18 cellular contexts compared by ENCODE assay signal in genomic region chr15:73522011-73522410, GRCh38.
DNase-seq lines count a peak whose midpoint lies in the region; ATAC-seq, FAIRE-seq and TF ChIP-seq lines count a peak whose summit lies in the region.
"Had no signal": no experiment of that assay in that cellular context is flagged by ENCODE, and none has a peak within 500 bp of the region (broad histone marks: within the 10 kb centered on the region; RNA-seq: fewer than 3 reads in every experiment).

No MANE protein-coding gene starts in this region.

- in situ Hi-C loops in mammary epithelial cell (cut with MboI; ENCODE audit: low sequenced_read_pairs in 2 of 2): no loop called here

- H3K27me3 ChIP-seq in mammary epithelial cell (ENCODE audit: insufficient read depth, low read length): no peaks in the 10 kb centered on the region
- no peaks in the 10 kb centered on the region for H3K27me3 ChIP-seq in breast epithelium
- H3K27me3 ChIP-seq in bronchial epithelial cell (ENCODE audit: control insufficient read depth, insufficient read depth, low read length): no peaks in the 10 kb centered on the region
- no peaks in the 10 kb centered on the region for H3K27me3 ChIP-seq in tibial nerve
- no peaks in the 10 kb centered on the region for H3K27me3 ChIP-seq in upper lobe of left lung
- H3K27me3 ChIP-seq: BLaER1 treated with 17β-estradiol and CSF1 and Interleukin-3, amounts not matched to agents 10 nM and 100 nM had no signal

- no peaks in the 10 kb centered on the region for H3K9me3 ChIP-seq in mammary epithelial cell (replicated peaks; ENCODE audit: insufficient read depth, low read length)
- no peaks in the 10 kb centered on the region for H3K9me3 ChIP-seq in breast epithelium
- H3K9me3 ChIP-seq in kidney (ENCODE audit: control insufficient read depth in 1 of 2, low read length in 2 of 2): peaks cover 0 to 2% of the 10 kb centered on the region in 2 donors
- H3K9me3 ChIP-seq in tibial nerve: no peaks in the 10 kb centered on the region
- H3K9me3 ChIP-seq in upper lobe of left lung: no peaks in the 10 kb centered on the region

- H3K4me3 ChIP-seq in mammary epithelial cell (replicated peaks in 1 of 3; ENCODE audit: insufficient read depth in 1 of 3, low read depth in 2 of 3, low read length in 3 of 3) (no peak overlapping the region), breast epithelium (no peak overlapping the region), bronchial epithelial cell (ENCODE audit: low read depth, low read length) (no peak overlapping the region), kidney (ENCODE audit: low read length in 2 of 2) (no peak overlapping the region), tibial nerve (no peak overlapping the region), upper lobe of left lung (no peak overlapping the region)
- H3K4me3 ChIP-seq: BLaER1 treated with 17β-estradiol and CSF1 and Interleukin-3, amounts not matched to agents 10 nM and 100 nM; GM12878 had no signal

- H3K4me2 ChIP-seq in mammary epithelial cell (ENCODE audit: insufficient read depth, low read depth, low read length): no peak overlapping the region
- H3K4me2 ChIP-seq: BLaER1 treated with 17β-estradiol and CSF1 and Interleukin-3, amounts not matched to agents 10 nM and 100 nM had no signal

- H2AFZ ChIP-seq in mammary epithelial cell (ENCODE audit: low read depth, low read length): peak overlapping the region; percentile 7

- peaks cover 4% of the 10 kb centered on the region for H3K4me1 ChIP-seq in mammary epithelial cell (ENCODE audit: insufficient read depth, low read length)
- no peaks in the 10 kb centered on the region for H3K4me1 ChIP-seq in breast epithelium
- no peaks in the 10 kb centered on the region for H3K4me1 ChIP-seq in kidney (ENCODE audit: control insufficient read depth in 1 of 2, insufficient read depth in 1 of 2, low read depth in 1 of 2, low read length in 2 of 2)
- no peaks in the 10 kb centered on the region for H3K4me1 ChIP-seq in tibial nerve
- H3K4me1 ChIP-seq in upper lobe of left lung: no peaks in the 10 kb centered on the region

- no peak for TF ChIP-seq POLR2A in breast epithelium (IDR thresholded peaks at IDR 0.05)
- TF ChIP-seq POLR2A in tibial nerve (IDR thresholded peaks at IDR 0.05): no peak
- TF ChIP-seq POLR2A in upper lobe of left lung (IDR thresholded peaks at IDR 0.05): no peak

- ATAC-seq in esophagus mucosa (peak; percentile 48), upper lobe of left lung (ENCODE audit: low FRiP score in 2 of 2) (no peak)
- ATAC-seq: CD8-positive, alpha-beta T cell; GM12878 had no signal

- TF ChIP-seq EP300 in tibial nerve (IDR thresholded peaks at IDR 0.05) (no peak), upper lobe of left lung (IDR thresholded peaks at IDR 0.05) (no peak)

- FAIRE-seq in bronchial epithelial cell (lab: Jason Lieb, UNC) (no peak), kidney (lab: Jason Lieb, UNC) (no peak)
- FAIRE-seq: GM12878, HTR-8/SVneo had no signal

- H3K9ac ChIP-seq in mammary epithelial cell (ENCODE audit: insufficient read depth, low read length): no peak overlapping the region
- no peak overlapping the region for H3K9ac ChIP-seq in kidney (ENCODE audit: low read length in 2 of 2)

- intact Hi-C loops in mammary epithelial cell (cut with micrococcal nuclease): no loop called here
- intact Hi-C loops in breast epithelium (cut with DNase I; ENCODE audit: low total_unique reads): no loop called here
- intact Hi-C loops in kidney (cut with DNase I): no loop called here

- TF ChIP-seq CTCF in mammary epithelial cell (conservative IDR thresholded peaks at IDR 0.05 in 1 of 2, IDR thresholded peaks at IDR 0.05 in 1 of 2; ENCODE audit: extremely low read depth in 1 of 2, insufficient read depth in 1 of 2, low read depth in 1 of 2, low read length in 2 of 2) (no peak), breast epithelium (IDR thresholded peaks at IDR 0.05) (no peak), bronchial epithelial cell (IDR thresholded peaks at IDR 0.05; ENCODE audit: insufficient read depth, low read length, severe bottlenecking) (no peak), kidney (IDR thresholded peaks at IDR 0.05; ENCODE audit: borderline replicate concordance, extremely low read depth, insufficient read depth) (no peak), tibial nerve (IDR thresholded peaks at IDR 0.05) (no peak), upper lobe of left lung (IDR thresholded peaks at IDR 0.05) (no peak)

- H3K27ac ChIP-seq in mammary epithelial cell (ENCODE audit: insufficient read depth, low read depth, low read length) (no peak overlapping the region), breast epithelium (no peak overlapping the region), kidney (ENCODE audit: low read depth in 2 of 2, low read length in 2 of 2) (no peak overlapping the region), tibial nerve (no peak overlapping the region), upper lobe of left lung (no peak overlapping the region)
- H3K27ac ChIP-seq: BLaER1 treated with 17β-estradiol and CSF1 and Interleukin-3, amounts not matched to agents 10 nM and 100 nM had no signal

- WGBS in mammary epithelial cell (ENCODE audit: low coverage, missing lambda C conversion rate): 50% methylated on average over 1 of the region's 1 CpG
- WGBS in tibial nerve, 2 donors: 85 to 90% methylated on average over 1 of the region's 1 CpG
- 88 to 91% methylated on average over 1 of the region's 1 CpG for WGBS in upper lobe of left lung, 2 donors

- no peaks in the 10 kb centered on the region for H3K79me2 ChIP-seq in mammary epithelial cell (ENCODE audit: insufficient read depth, low read length)

- H4K20me1 ChIP-seq in mammary epithelial cell (ENCODE audit: insufficient read depth, low read length): no peaks in the 10 kb centered on the region
- H4K20me1 ChIP-seq: BLaER1 treated with 17β-estradiol and CSF1 and Interleukin-3, amounts not matched to agents 10 nM and 100 nM had no signal

- no peaks in the 10 kb centered on the region for H3K36me3 ChIP-seq in mammary epithelial cell (ENCODE audit: insufficient read depth, low read length)
- H3K36me3 ChIP-seq in breast epithelium: no peaks in the 10 kb centered on the region
- no peaks in the 10 kb centered on the region for H3K36me3 ChIP-seq in bronchial epithelial cell (ENCODE audit: control insufficient read depth, insufficient read depth, low read length)
- no peaks in the 10 kb centered on the region for H3K36me3 ChIP-seq in kidney (ENCODE audit: control insufficient read depth in 1 of 2, insufficient read depth in 2 of 2, low read length in 2 of 2)
- H3K36me3 ChIP-seq in tibial nerve: no peaks in the 10 kb centered on the region
- H3K36me3 ChIP-seq in upper lobe of left lung: no peaks in the 10 kb centered on the region
- H3K36me3 ChIP-seq: BLaER1 treated with 17β-estradiol and CSF1 and Interleukin-3, amounts not matched to agents 10 nM and 100 nM had no signal

- BruUV-seq in mammary epithelial cell (replicated peaks; lab: Mats Ljungman, UMichigan): no TSS peak

- dilution Hi-C loops in mammary epithelial cell (cut with HindIII; ENCODE audit: low sequenced_read_pairs): no loop called here

- DNase-seq in mammary epithelial cell (peak; percentile 34), breast epithelium (ENCODE audit: low spot score in 2 of 2) (no peak), bronchial epithelial cell (ENCODE audit: low read depth) (peak; percentile 86), kidney (no peak), tibial nerve (ENCODE audit: low spot score in 2 of 2) (no peak), upper lobe of left lung (no peak)
- DNase-seq: CD8-positive, alpha-beta T cell; COR-L47; DMS 273 treated with DMSO at 0.1 percent for 48 hours; DMS53; DND-41; EL; GOT3; H9 had no signal

- CTCF ChIA-PET in mammary epithelial cell (lab: Charles Lee; ENCODE audit: low non-redundant PET): no interaction called here

Comparison
In these comparisons a context has a peak if more than half of its experiments do, and no peak if none do; other contexts are left out.
1. DNase-seq: peak in mammary epithelial cell (single experiment) and bronchial epithelial cell (single experiment); none in breast epithelium (0 of 2), kidney (single experiment), tibial nerve (0 of 2) and upper lobe of left lung (0 of 2).